ENCODE assay signal across 10 cellular contexts in genomic region chr10:124064158-124064603, GRCh38. TPM values are rescaled to one million over a fixed set of nuclear protein-coding genes. Genes with fewer than 3 reads are reported as not detected.
DNase-seq lines count a peak whose midpoint lies in the region; ATAC-seq lines count a peak whose summit lies in the region.
"Had no signal": no experiment of that assay in that cellular context is flagged by ENCODE, and none has a peak within 500 bp of the region (broad histone marks: within the 10 kb centered on the region; RNA-seq: fewer than 3 reads in every experiment).

No MANE protein-coding gene starts in this region.

- DNase-seq in posterior vena cava (ENCODE audit: low spot score) (peak; percentile 68), SHP77 treated with DMSO at 0.1 percent for 48 hours (lab: John Stamatoyannopoulos, UW) (no peak), glomerular visceral epithelial cell (ENCODE audit: extremely low spot score) (no peak), cerebellar nuclear complex (lab: John Stamatoyannopoulos, UW) (no peak)
- DNase-seq: T-helper 9 cell had no signal

- peak overlapping the region; percentile 60 for H3K27ac ChIP-seq in cingulate gyrus (ENCODE audit: low read depth, low read length)
- H3K27ac ChIP-seq: suprapubic skin had no signal

- ATAC-seq in GM18867 (IDR thresholded peaks at IDR 0.05; ENCODE audit: unreplicated experiment) (peak; percentile 49), HG02943 (IDR thresholded peaks at IDR 0.05; ENCODE audit: low read depth, unreplicated experiment) (peak; percentile 55), HG02588 (IDR thresholded peaks at IDR 0.05; ENCODE audit: unreplicated experiment) (no peak)

- intact Hi-C loops in posterior vena cava (cut with DNase I) = no loop called here

RNA-seq across cellular contexts. Expression of gene CHST15, which starts 29.2 kb away (rescaled TPM):
- 10 to 100 TPM; 25.8 to 30.1 TPM for total RNA-seq in posterior vena cava
